Comparison of ENCODE assay signal across 8 cellular contexts in genomic region chr10:70575874-70576802, GRCh38. TPM values are rescaled to one million over a fixed set of nuclear protein-coding genes. Genes with fewer than 3 reads are reported as not detected.
DNase-seq lines count a peak whose midpoint lies in the region; ATAC-seq and TF ChIP-seq lines count a peak whose summit lies in the region.

No MANE protein-coding gene starts in this region.

- H3K4me1 ChIP-seq in ACC112 (ENCODE audit: control insufficient read depth, insufficient read depth, low read length, unreplicated experiment) (peaks cover 31% of the 10 kb centered on the region), left lung (peaks cover 16 to 31% of the 10 kb centered on the region in 2 donors)

- ATAC-seq in HG02571 (IDR thresholded peaks at IDR 0.05; ENCODE audit: unreplicated experiment) (peak; percentile 61), left lung (peak; percentile 91)
- ATAC-seq in activated naive CD4-positive, alpha-beta T cell treated with anti-CD3 and anti-CD28 coated beads, Interleukin-2, amount 50 U/mL, for 72 hours: peak in 1 of 2 donors; percentile 3

- DNase-seq in GM12865 (ENCODE audit: low read depth) (peak; percentile 94), MV-4-11 (lab: John Stamatoyannopoulos, UW) (peak; percentile 99), left lung (peak in 1 of 2 donors; percentile 78), NCI-H82 (lab: John Stamatoyannopoulos, UW) (no peak)
- no peak for DNase-seq in activated naive CD4-positive, alpha-beta T cell treated with anti-CD3 and anti-CD28 coated beads, Interleukin-2, amount 50 U/mL, for 72 hours (ENCODE audit: low spot score in 2 of 2)
- no peak for DNase-seq in activated CD4-positive, CD25-positive, alpha-beta regulatory T cell (lab: John Stamatoyannopoulos, UW)

- H3K4me3 ChIP-seq in ACC112 (ENCODE audit: low read depth, low read length) (peak overlapping the region; percentile 2; the same call in 1 of the 2 replicates), GM12865 (ENCODE audit: low read depth, low read length) (peak overlapping the region; percentile 44), left lung (no peak overlapping the region)

- TF ChIP-seq CTCF in GM12865 (IDR thresholded peaks at IDR 0.05; ENCODE audit: insufficient read depth, low read depth, low read length, missing control alignments) (no peak), left lung (IDR thresholded peaks at IDR 0.05) (no peak)

- peak overlapping the region; percentile 26 to 88 for H3K27ac Mint-ChIP-seq in activated naive CD4-positive, alpha-beta T cell treated with anti-CD3 and anti-CD28 coated beads, Interleukin-2, amount 50 U/mL, for 72 hours

- no peaks in the 10 kb centered on the region for H3K9me3 ChIP-seq in left lung

- no peaks in the 10 kb centered on the region for H3K79me2 ChIP-seq in ACC112 (ENCODE audit: control insufficient read depth, insufficient read depth, low read length, unreplicated experiment)

- no peaks in the 10 kb centered on the region for H3K36me3 Mint-ChIP-seq in activated naive CD4-positive, alpha-beta T cell treated with anti-CD3 and anti-CD28 coated beads, Interleukin-2, amount 50 U/mL, for 72 hours

- H3K36me3 ChIP-seq in ACC112 (ENCODE audit: insufficient read depth, low read length): no peaks in the 10 kb centered on the region
- H3K36me3 ChIP-seq in left lung: no peaks in the 10 kb centered on the region

- peak overlapping the region; percentile 67 for H2AFZ ChIP-seq in ACC112 (ENCODE audit: low read length, unreplicated experiment)

- H3K27ac ChIP-seq in ACC112 (ENCODE audit: low read depth, low read length) (peak overlapping the region; percentile 10; the same call in 1 of the 2 replicates), left lung (peak overlapping the region in 1 of 2 donors; percentile 53)

- H3K27me3 ChIP-seq in ACC112 (ENCODE audit: insufficient read depth, low read length): no peaks in the 10 kb centered on the region
- H3K27me3 ChIP-seq in left lung: no peaks in the 10 kb centered on the region

- peaks cover 0 to 3% of the 10 kb centered on the region in 2 donors for H3K9me3 Mint-ChIP-seq in activated naive CD4-positive, alpha-beta T cell treated with anti-CD3 and anti-CD28 coated beads, Interleukin-2, amount 50 U/mL, for 72 hours

- intact Hi-C loops in left lung (cut with DNase I): no loop called here

RNA-seq across cellular contexts. Expression of gene PRF1, which starts 26.4 kb away (rescaled TPM):
- 10 to 100 TPM; 30.9 to 35.7 TPM for total RNA-seq in activated naive CD4-positive, alpha-beta T cell treated with anti-CD3 and anti-CD28 coated beads, Interleukin-2, amount 50 U/mL, for 72 hours
- 10 to 100 TPM; 14.0 to 15.0 TPM for total RNA-seq in left lung

Comparison
In these comparisons a context has a peak if more than half of its experiments do, and no peak if none do; other contexts are left out.
1. H3K4me3 ChIP-seq: peak in ACC112 (single experiment) and GM12865 (single experiment); none in left lung (0 of 2).
2. DNase-seq: peak in GM12865 (single experiment) and MV-4-11 (single experiment); none in activated naive CD4-positive, alpha-beta T cell treated with anti-CD3 and anti-CD28 coated beads, Interleukin-2, amount 50 U/mL, for 72 hours (0 of 2), activated CD4-positive, CD25-positive, alpha-beta regulatory T cell (0 of 4) and NCI-H82 (single experiment).